13 cellular contexts compared by ENCODE assay signal in genomic region chr3:14803981-14804834, GRCh38. TPM values are rescaled to one million over a fixed set of nuclear protein-coding genes. Genes with fewer than 3 reads are reported as not detected.
DNase-seq lines count a peak whose midpoint lies in the region; ATAC-seq and TF ChIP-seq lines count a peak whose summit lies in the region.
"Had no signal": no experiment of that assay in that cellular context is flagged by ENCODE, and none has a peak within 500 bp of the region (broad histone marks: within the 10 kb centered on the region; RNA-seq: fewer than 3 reads in every experiment).

No MANE protein-coding gene starts in this region.

- POLR2A ChIA-PET in HEK293 (lab: Yijun Ruan, JAX) = no interaction called here

- H3K9me3 ChIP-seq in HEK293 (ENCODE audit: control insufficient read depth, insufficient read depth, low read depth, low read length) = no peaks in the 10 kb centered on the region
- H3K9me3 ChIP-seq in right cardiac atrium (ENCODE audit: control insufficient read depth, low read length) = no peaks in the 10 kb centered on the region

- CTCF ChIA-PET in HEK293 (lab: Yijun Ruan, JAX) = interaction anchor here (1.4 kb wide), 1 partner anchor 13 kb away, joined by 3 read pairs; no protein-coding TSS in a partner anchor

- DNase-seq in right cardiac atrium (peak; percentile 69 to 79 (median 78)), pulmonary artery endothelial cell (ENCODE audit: low read depth, low spot score) (peak; percentile 90), A172 (ENCODE audit: low spot score) (no peak), GF-D8 (lab: John Stamatoyannopoulos, UW) (no peak)
- DNase-seq in activated T-cell treated with anti-CD3 and anti-CD28 coated beads, Interleukin-2, amount 50 U/mL, for 1 hour = no peak
- DNase-seq: erythroblast; NCI-H2029; occipital lobe; stimulated activated CD4-positive, alpha-beta T cell treated with anti-CD3 and anti-CD28 coated beads, Interleukin-2, amount 100 ng/mL, for 24 hours; stimulated activated naive CD4-positive, alpha-beta T cell treated with Interleukin-2 at 50 U/mL for 16 hours had no signal

- H3K4me1 ChIP-seq in HEK293 (ENCODE audit: control insufficient read depth, insufficient read depth, low read length) = no peaks in the 10 kb centered on the region
- peaks cover 3% of the 10 kb centered on the region for H3K4me1 ChIP-seq in right cardiac atrium (ENCODE audit: control insufficient read depth, insufficient read depth, low read length)

- TF ChIP-seq CTCF in HEK293 (tag by site-specific recombination; IDR thresholded peaks at IDR 0.05) = no peak

- H3K27me3 ChIP-seq in right cardiac atrium (ENCODE audit: control insufficient read depth, insufficient read depth) = no peaks in the 10 kb centered on the region

- H3K27ac ChIP-seq in HEK293 (ENCODE audit: extremely low read depth, low read depth, low read length) = no peak overlapping the region
- H3K27ac ChIP-seq in adipose tissue (ENCODE audit: low read depth, low read length) = peak overlapping the region; percentile 10
- H3K27ac ChIP-seq in right cardiac atrium (ENCODE audit: low read length) = peak overlapping the region; percentile 65

- intact Hi-C loops in right cardiac atrium (cut with DNase I) = no loop called here

- ATAC-seq in right cardiac atrium = peak; percentile 84 to 95
- ATAC-seq in HG03039 (IDR thresholded peaks at IDR 0.05; ENCODE audit: unreplicated experiment) = no peak

- H3K4me3 ChIP-seq in HEK293 (ENCODE audit: low read depth, low read length) (no peak overlapping the region), right cardiac atrium (ENCODE audit: low read length) (no peak overlapping the region)

- 45 to 70% (median 59%) methylated on average over 12 of the region's 12 CpGs for WGBS in adipose tissue, 3 donors
- 53% methylated on average over 12 of the region's 12 CpGs for WGBS in right cardiac atrium

- H3K36me3 ChIP-seq in HEK293 (ENCODE audit: control insufficient read depth in 2 of 2, insufficient read depth in 1 of 2, low read length in 2 of 2) = no peaks in the 10 kb centered on the region

TF ChIP-seq in HEK293, 187 proteins besides CTCF, POLR2A, EP300 and RAD21:
- TF ChIP-seq ZNF146 (tag by site-specific recombination; IDR thresholded peaks at IDR 0.05) (no peak), SP2 (tag by site-specific recombination; IDR thresholded peaks at IDR 0.05) (0 out of 2 replicates have a peak, but pooled peaks have one; percentile 4)

RNA-seq across cellular contexts. Expression of gene FGD5, which starts 14.6 kb away (rescaled TPM):
- 10 to 100 TPM in 2 of 3 donors, 1 to 10 TPM in 1; 3.4 to 19.5 (median 16.7) TPM for polyA plus RNA-seq in adipose tissue
- total RNA-seq in right cardiac atrium = 10 to 100 TPM; 17.1 to 30.5 (median 21.2) TPM
- 8.6 TPM for polyA plus RNA-seq in right cardiac atrium
- total RNA-seq in pulmonary artery endothelial cell = 79.7 and 84.3 TPM in 2 replicates
- total RNA-seq in A172 (2014; rRNA removed; shearing (Covaris generic)) = not detected in 2 replicates

Comparison
In these comparisons a context has a peak if more than half of its experiments do, and no peak if none do; other contexts are left out.
1. DNase-seq: peak in right cardiac atrium (3 of 3) and pulmonary artery endothelial cell (single experiment); none in activated T-cell treated with anti-CD3 and anti-CD28 coated beads, Interleukin-2, amount 50 U/mL, for 1 hour (single experiment), A172 (single experiment) and GF-D8 (single experiment).
2. RNA of gene FGD5, which starts 14.6 kb away (total RNA-seq): 79.7 to 84.3 TPM in pulmonary artery endothelial cell and 17.1 to 30.5 TPM in right cardiac atrium; not detected in A172; every median in the first group is over 10 times any median in the second.